8 cellular contexts compared by ENCODE assay signal in the genomic region with DNA sequence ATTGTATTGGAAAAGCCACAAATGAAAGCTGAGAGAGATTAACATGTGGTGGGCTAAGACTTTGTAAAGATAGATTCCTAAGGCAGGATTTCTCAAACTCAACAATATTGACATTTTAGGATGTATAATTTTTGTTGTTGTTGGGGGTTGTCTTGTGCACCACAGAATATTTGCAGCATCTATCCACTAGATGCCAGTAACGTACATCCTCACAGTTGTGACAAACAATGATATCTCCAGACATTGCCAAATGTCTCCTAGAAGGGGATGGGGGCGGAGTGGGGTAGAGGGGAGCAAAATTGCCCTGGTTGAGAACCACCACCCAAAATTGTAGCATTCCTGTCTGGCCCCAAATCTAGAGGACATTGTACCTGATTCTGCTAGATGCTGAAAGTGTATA.
A peak's percentile ranks its signal among the peaks of the same experiment; 100 is the strongest.
DNase-seq lines count a peak whose midpoint lies in the region; ATAC-seq and TF ChIP-seq lines count a peak whose summit lies in the region.

No MANE protein-coding gene starts in this region.

- H3K27me3 ChIP-seq in RWPE2 (ENCODE audit: insufficient read depth, poor library complexity, severe bottlenecking) = no peaks in the 10 kb centered on the region

- H3K4me1 ChIP-seq in RWPE2 (ENCODE audit: insufficient read depth, poor library complexity, severe bottlenecking) = no peaks in the 10 kb centered on the region

- ATAC-seq in GM19452 (IDR thresholded peaks at IDR 0.05; ENCODE audit: unreplicated experiment) (peak; percentile 76), HG03442 (IDR thresholded peaks at IDR 0.05; ENCODE audit: unreplicated experiment) (peak; percentile 83), RWPE2 (ENCODE audit: low read depth) (peak; percentile 75; the same call in 1 of the 3 replicates)

- no peak overlapping the region for H3K4me3 ChIP-seq in RWPE2 (ENCODE audit: severe bottlenecking)

- H3K36me3 ChIP-seq in RWPE2 (ENCODE audit: low read depth) = no peaks in the 10 kb centered on the region

- peak; percentile 61 for DNase-seq in EH (ENCODE audit: low read depth)
- DNase-seq in RWPE2 (ENCODE audit: low spot score) = no peak
- DNase-seq in foreskin melanocyte = peak; percentile 42
- DNase-seq in retina = peak; percentile 44
- no peak for DNase-seq in stimulated activated CD4-positive, alpha-beta T cell treated with anti-CD3 and anti-CD28 coated beads, Interleukin-12 subunit alpha, Interleukin-12 subunit beta, amount 100 ng/mL, for 4 hours
- no peak for DNase-seq in NK-92 treated with Interleukin-12 subunit alpha and Interleukin-12 subunit beta, amount 100 ng/mL, for 24 hours (lab: John Stamatoyannopoulos, UW)

- no peak overlapping the region for H3K27ac ChIP-seq in RWPE2 (ENCODE audit: poor library complexity, severe bottlenecking)

- no peaks in the 10 kb centered on the region for H3K9me3 ChIP-seq in RWPE2 (ENCODE audit: severe bottlenecking)

- peak; percentile 83 for TF ChIP-seq CTCF in RWPE2 (IDR thresholded peaks at IDR 0.05; ENCODE audit: poor library complexity, severe bottlenecking)

Comparison
In these comparisons a context has a peak if more than half of its experiments do, and no peak if none do; other contexts are left out.
1. DNase-seq: peak in EH (single experiment), foreskin melanocyte (single experiment) and retina (single experiment); none in RWPE2 (single experiment), stimulated activated CD4-positive, alpha-beta T cell treated with anti-CD3 and anti-CD28 coated beads, Interleukin-12 subunit alpha, Interleukin-12 subunit beta, amount 100 ng/mL, for 4 hours (single experiment) and NK-92 treated with Interleukin-12 subunit alpha and Interleukin-12 subunit beta, amount 100 ng/mL, for 24 hours (single experiment).
2. Peak in every context shown above with its lines, with median percentiles within 50 percentile points of each other: ATAC-seq.